ENCODE assay signal across 1 cellular context in genomic region chr12:52257922-52258321, GRCh38.
TF ChIP-seq lines count a peak whose summit lies in the region.

No MANE protein-coding gene starts in this region.

TF ChIP-seq in H1, 55 proteins besides CTCF, POLR2A, EP300 and RAD21:
- peak; percentile 24; the same call in 1 of the 2 replicates for TF ChIP-seq SUZ12 (IDR thresholded peaks at IDR 0.05; ENCODE audit: low read length)
- peak; percentile 8; the same call in 1 of the 2 replicates for TF ChIP-seq KDM1A (IDR thresholded peaks at IDR 0.05; ENCODE audit: borderline replicate concordance, low read length)
- TF ChIP-seq EZH2 (IDR thresholded peaks at IDR 0.05; ENCODE audit: low read depth, low read length, severe bottlenecking): peak; percentile 41
